Comparison of ENCODE assay signal across 1 cellular context in the genomic region with DNA sequence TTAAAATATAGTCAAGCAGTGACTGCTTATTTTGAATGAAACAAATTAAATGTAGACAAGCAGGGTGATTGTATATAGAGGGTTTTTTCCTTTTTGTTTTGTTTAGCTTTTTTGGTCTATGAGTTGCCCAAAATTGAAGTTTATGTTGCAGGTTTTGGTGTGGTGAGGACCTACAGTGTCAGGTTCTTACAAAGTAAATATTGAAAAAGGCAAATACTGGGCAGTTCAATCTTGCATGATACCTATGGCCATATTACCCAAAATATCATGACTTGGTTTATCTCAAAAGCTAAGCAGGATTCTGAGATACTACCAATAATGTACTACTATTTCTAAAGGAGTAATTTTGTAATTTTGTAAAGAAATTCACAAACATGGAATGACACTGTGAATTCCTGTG.
TF ChIP-seq lines count a peak whose summit lies in the region.

No MANE protein-coding gene starts in this region.

TF ChIP-seq in K562, 482 proteins besides CTCF, POLR2A, EP300 and RAD21:
- TF ChIP-seq, protein P1, sequence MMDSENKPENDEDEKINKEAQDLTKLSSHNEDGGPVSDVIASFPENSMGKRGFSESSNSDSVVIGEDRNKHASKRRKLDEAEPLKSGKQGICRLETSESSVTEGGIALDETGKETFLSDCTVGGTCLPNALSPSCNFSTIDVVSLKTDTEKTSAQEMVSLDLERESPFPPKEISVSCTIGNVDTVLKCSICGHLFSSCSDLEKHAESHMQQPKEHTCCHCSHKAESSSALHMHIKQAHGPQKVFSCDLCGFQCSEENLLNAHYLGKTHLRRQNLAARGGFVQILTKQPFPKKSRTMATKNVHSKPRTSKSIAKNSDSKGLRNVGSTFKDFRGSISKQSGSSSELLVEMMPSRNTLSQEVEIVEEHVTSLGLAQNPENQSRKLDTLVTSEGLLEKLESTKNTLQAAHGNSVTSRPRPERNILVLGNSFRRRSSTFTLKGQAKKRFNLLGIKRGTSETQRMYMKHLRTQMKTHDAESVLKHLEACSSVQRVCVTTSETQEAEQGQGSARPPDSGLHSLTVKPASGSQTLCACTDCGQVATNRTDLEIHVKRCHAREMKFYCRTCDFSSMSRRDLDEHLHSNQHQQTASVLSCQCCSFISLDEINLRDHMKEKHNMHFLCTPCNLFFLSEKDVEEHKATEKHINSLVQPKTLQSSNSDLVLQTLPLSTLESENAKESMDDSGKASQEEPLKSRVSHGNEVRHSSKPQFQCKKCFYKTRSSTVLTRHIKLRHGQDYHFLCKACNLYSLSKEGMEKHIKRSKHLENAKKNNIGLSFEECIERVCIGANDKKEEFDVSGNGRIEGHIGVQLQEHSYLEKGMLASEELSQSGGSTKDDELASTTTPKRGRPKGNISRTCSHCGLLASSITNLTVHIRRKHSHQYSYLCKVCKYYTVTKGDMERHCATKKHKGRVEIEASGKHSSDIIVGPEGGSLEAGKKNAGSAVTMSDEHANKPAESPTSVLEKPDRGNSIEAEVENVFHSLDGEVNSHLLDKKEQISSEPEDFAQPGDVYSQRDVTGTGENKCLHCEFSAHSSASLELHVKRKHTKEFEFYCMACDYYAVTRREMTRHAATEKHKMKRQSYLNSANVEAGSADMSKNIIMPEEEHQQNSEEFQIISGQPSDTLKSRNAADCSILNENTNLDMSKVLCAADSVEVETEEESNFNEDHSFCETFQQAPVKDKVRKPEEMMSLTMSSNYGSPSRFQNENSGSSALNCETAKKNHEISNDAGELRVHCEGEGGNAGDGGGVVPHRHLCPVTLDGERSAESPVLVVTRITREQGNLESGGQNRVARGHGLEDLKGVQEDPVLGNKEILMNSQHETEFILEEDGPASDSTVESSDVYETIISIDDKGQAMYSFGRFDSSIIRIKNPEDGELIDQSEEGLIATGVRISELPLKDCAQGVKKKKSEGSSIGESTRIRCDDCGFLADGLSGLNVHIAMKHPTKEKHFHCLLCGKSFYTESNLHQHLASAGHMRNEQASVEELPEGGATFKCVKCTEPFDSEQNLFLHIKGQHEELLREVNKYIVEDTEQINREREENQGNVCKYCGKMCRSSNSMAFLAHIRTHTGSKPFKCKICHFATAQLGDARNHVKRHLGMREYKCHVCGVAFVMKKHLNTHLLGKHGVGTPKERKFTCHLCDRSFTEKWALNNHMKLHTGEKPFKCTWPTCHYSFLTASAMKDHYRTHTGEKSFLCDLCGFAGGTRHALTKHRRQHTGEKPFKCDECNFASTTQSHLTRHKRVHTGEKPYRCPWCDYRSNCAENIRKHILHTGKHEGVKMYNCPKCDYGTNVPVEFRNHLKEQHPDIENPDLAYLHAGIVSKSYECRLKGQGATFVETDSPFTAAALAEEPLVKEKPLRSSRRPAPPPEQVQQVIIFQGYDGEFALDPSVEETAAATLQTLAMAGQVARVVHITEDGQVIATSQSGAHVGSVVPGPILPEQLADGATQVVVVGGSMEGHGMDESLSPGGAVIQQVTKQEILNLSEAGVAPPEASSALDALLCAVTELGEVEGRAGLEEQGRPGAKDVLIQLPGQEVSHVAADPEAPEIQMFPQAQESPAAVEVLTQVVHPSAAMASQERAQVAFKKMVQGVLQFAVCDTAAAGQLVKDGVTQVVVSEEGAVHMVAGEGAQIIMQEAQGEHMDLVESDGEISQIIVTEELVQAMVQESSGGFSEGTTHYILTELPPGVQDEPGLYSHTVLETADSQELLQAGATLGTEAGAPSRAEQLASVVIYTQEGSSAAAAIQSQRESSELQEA (IDR thresholded peaks at IDR 0.05; ENCODE audit: low read depth) = no peak
- TF ChIP-seq PTTG1 (tag; IDR thresholded peaks at IDR 0.05; ENCODE audit: low read depth) = no peak
- TF ChIP-seq, protein P2, sequence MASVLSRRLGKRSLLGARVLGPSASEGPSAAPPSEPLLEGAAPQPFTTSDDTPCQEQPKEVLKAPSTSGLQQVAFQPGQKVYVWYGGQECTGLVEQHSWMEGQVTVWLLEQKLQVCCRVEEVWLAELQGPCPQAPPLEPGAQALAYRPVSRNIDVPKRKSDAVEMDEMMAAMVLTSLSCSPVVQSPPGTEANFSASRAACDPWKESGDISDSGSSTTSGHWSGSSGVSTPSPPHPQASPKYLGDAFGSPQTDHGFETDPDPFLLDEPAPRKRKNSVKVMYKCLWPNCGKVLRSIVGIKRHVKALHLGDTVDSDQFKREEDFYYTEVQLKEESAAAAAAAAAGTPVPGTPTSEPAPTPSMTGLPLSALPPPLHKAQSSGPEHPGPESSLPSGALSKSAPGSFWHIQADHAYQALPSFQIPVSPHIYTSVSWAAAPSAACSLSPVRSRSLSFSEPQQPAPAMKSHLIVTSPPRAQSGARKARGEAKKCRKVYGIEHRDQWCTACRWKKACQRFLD (CRISPR knock-in tag; IDR thresholded peaks at IDR 0.05) = no peak
- peak in 1 of 2 experiments; percentile 45; a peak in 1 of 4 replicates for TF ChIP-seq FOXA3 (CRISPR knock-in tag; conservative IDR thresholded peaks at IDR 0.05 in 1 of 2, IDR thresholded peaks at IDR 0.05 in 1 of 2)
- no peak for TF ChIP-seq CC2D1A (IDR thresholded peaks at IDR 0.05)
- TF ChIP-seq, protein P3, sequence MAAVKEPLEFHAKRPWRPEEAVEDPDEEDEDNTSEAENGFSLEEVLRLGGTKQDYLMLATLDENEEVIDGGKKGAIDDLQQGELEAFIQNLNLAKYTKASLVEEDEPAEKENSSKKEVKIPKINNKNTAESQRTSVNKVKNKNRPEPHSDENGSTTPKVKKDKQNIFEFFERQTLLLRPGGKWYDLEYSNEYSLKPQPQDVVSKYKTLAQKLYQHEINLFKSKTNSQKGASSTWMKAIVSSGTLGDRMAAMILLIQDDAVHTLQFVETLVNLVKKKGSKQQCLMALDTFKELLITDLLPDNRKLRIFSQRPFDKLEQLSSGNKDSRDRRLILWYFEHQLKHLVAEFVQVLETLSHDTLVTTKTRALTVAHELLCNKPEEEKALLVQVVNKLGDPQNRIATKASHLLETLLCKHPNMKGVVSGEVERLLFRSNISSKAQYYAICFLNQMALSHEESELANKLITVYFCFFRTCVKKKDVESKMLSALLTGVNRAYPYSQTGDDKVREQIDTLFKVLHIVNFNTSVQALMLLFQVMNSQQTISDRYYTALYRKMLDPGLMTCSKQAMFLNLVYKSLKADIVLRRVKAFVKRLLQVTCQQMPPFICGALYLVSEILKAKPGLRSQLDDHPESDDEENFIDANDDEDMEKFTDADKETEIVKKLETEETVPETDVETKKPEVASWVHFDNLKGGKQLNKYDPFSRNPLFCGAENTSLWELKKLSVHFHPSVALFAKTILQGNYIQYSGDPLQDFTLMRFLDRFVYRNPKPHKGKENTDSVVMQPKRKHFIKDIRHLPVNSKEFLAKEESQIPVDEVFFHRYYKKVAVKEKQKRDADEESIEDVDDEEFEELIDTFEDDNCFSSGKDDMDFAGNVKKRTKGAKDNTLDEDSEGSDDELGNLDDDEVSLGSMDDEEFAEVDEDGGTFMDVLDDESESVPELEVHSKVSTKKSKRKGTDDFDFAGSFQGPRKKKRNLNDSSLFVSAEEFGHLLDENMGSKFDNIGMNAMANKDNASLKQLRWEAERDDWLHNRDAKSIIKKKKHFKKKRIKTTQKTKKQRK (IDR thresholded peaks at IDR 0.05; ENCODE audit: borderline replicate concordance, low read depth, low read length) = no peak
- TF ChIP-seq, protein P4, sequence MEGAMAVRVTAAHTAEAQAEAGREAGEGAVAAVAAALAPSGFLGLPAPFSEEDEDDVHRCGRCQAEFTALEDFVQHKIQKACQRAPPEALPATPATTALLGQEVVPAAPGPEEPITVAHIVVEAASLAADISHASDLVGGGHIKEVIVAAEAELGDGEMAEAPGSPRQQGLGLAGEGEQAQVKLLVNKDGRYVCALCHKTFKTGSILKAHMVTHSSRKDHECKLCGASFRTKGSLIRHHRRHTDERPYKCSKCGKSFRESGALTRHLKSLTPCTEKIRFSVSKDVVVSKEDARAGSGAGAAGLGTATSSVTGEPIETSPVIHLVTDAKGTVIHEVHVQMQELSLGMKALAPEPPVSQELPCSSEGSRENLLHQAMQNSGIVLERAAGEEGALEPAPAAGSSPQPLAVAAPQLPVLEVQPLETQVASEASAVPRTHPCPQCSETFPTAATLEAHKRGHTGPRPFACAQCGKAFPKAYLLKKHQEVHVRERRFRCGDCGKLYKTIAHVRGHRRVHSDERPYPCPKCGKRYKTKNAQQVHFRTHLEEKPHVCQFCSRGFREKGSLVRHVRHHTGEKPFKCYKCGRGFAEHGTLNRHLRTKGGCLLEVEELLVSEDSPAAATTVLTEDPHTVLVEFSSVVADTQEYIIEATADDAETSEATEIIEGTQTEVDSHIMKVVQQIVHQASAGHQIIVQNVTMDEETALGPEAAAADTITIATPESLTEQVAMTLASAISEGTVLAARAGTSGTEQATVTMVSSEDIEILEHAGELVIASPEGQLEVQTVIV (CRISPR knock-in tag; IDR thresholded peaks at IDR 0.05; ENCODE audit: borderline replicate concordance) = 0 out of 2 replicates have a peak, but pooled peaks have one; percentile 22
- TF ChIP-seq, protein P5, sequence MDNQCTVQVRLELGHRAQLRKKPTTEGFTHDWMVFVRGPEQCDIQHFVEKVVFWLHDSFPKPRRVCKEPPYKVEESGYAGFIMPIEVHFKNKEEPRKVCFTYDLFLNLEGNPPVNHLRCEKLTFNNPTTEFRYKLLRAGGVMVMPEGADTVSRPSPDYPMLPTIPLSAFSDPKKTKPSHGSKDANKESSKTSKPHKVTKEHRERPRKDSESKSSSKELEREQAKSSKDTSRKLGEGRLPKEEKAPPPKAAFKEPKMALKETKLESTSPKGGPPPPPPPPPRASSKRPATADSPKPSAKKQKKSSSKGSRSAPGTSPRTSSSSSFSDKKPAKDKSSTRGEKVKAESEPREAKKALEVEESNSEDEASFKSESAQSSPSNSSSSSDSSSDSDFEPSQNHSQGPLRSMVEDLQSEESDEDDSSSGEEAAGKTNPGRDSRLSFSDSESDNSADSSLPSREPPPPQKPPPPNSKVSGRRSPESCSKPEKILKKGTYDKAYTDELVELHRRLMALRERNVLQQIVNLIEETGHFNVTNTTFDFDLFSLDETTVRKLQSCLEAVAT (IDR thresholded peaks at IDR 0.05) = peak; percentile 26 to 33; a peak in 2 of 4 replicates
- no peak for TF ChIP-seq MAFF (IDR thresholded peaks at IDR 0.05; ENCODE audit: low read length)
- no peak for TF ChIP-seq KHSRP (IDR thresholded peaks at IDR 0.05)
- TF ChIP-seq GATA2 (CRISPR knock-in tag; IDR thresholded peaks at IDR 0.05) = no peak
- TF ChIP-seq, protein P6, sequence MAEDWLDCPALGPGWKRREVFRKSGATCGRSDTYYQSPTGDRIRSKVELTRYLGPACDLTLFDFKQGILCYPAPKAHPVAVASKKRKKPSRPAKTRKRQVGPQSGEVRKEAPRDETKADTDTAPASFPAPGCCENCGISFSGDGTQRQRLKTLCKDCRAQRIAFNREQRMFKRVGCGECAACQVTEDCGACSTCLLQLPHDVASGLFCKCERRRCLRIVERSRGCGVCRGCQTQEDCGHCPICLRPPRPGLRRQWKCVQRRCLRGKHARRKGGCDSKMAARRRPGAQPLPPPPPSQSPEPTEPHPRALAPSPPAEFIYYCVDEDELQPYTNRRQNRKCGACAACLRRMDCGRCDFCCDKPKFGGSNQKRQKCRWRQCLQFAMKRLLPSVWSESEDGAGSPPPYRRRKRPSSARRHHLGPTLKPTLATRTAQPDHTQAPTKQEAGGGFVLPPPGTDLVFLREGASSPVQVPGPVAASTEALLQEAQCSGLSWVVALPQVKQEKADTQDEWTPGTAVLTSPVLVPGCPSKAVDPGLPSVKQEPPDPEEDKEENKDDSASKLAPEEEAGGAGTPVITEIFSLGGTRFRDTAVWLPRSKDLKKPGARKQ (CRISPR knock-in tag; IDR thresholded peaks at IDR 0.05) = no peak
- TF ChIP-seq CSDE1 (IDR thresholded peaks at IDR 0.05) = no peak
- TF ChIP-seq TCF3 (CRISPR knock-in tag; IDR thresholded peaks at IDR 0.05) = no peak
- TF ChIP-seq, protein P7, sequence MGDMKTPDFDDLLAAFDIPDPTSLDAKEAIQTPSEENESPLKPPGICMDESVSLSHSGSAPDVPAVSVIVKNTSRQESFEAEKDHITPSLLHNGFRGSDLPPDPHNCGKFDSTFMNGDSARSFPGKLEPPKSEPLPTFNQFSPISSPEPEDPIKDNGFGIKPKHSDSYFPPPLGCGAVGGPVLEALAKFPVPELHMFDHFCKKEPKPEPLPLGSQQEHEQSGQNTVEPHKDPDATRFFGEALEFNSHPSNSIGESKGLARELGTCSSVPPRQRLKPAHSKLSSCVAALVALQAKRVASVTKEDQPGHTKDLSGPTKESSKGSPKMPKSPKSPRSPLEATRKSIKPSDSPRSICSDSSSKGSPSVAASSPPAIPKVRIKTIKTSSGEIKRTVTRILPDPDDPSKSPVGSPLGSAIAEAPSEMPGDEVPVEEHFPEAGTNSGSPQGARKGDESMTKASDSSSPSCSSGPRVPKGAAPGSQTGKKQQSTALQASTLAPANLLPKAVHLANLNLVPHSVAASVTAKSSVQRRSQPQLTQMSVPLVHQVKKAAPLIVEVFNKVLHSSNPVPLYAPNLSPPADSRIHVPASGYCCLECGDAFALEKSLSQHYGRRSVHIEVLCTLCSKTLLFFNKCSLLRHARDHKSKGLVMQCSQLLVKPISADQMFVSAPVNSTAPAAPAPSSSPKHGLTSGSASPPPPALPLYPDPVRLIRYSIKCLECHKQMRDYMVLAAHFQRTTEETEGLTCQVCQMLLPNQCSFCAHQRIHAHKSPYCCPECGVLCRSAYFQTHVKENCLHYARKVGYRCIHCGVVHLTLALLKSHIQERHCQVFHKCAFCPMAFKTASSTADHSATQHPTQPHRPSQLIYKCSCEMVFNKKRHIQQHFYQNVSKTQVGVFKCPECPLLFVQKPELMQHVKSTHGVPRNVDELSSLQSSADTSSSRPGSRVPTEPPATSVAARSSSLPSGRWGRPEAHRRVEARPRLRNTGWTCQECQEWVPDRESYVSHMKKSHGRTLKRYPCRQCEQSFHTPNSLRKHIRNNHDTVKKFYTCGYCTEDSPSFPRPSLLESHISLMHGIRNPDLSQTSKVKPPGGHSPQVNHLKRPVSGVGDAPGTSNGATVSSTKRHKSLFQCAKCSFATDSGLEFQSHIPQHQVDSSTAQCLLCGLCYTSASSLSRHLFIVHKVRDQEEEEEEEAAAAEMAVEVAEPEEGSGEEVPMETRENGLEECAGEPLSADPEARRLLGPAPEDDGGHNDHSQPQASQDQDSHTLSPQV (IDR thresholded peaks at IDR 0.05) = 0 out of 2 replicates have a peak, but pooled peaks have one; percentile 20
- TF ChIP-seq ZFPM2 (CRISPR knock-in tag; IDR thresholded peaks at IDR 0.05) = no peak
- TF ChIP-seq ZKSCAN3 (CRISPR knock-in tag; IDR thresholded peaks at IDR 0.05) = no peak
- no peak for TF ChIP-seq E2F3 (CRISPR knock-in tag; IDR thresholded peaks at IDR 0.05)
TF ChIP-seq in K562: peak in this region for 4.
